ENCODE assay signal across 8 cellular contexts in genomic region chr15:44711356-44712107, GRCh38. TPM values are rescaled to one million over a fixed set of nuclear protein-coding genes. Genes with fewer than 3 reads are reported as not detected.
A peak's percentile ranks its signal among the peaks of the same experiment; 100 is the strongest.
DNase-seq lines count a peak whose midpoint lies in the region; FAIRE-seq and TF ChIP-seq lines count a peak whose summit lies in the region.

Gene B2M, plus strand, starts transcription at chr15:44711517. Its CDS starts 30 bp downstream, at chr15:44711547.

- H3K4me3 ChIP-seq in neutrophil (ENCODE audit: low read depth in 1 of 2, low read length in 1 of 2), result peak within 1 kb of the TSS; percentile 100

- peaks cover 51% of the 10 kb centered on the region for H3K36me3 ChIP-seq in neutrophil

- POLR2A ChIA-PET in HEK293T (lab: Yijun Ruan, JAX), result interaction anchor here (0.6 to 6.0 kb wide), 11 partner anchors 10 to 58 kb away, joined by 3 to 75 read pairs (median 4); partner anchors contain the start of genes SPG11 and TRIM69

- DNase-seq in GF-D8 (lab: John Stamatoyannopoulos, UW), result peak; percentile 83
- peak; percentile 88 for DNase-seq in HEK293T (ENCODE audit: extremely low spot score)
- DNase-seq in MV-4-11 (lab: John Stamatoyannopoulos, UW), result peak; percentile 97
- DNase-seq in SK-MEL-5 (ENCODE audit: low read depth, low spot score), result peak; percentile 96
- DNase-seq in activated naive CD4-positive, alpha-beta T cell treated with Interleukin-2 at 50 U/mL for 16 hours, result peak; percentile 95
- peak; percentile 77 to 90 for DNase-seq in frontal cortex (ENCODE audit: low spot score in 2 of 2)
- peak; percentile 72 to 98 (median 93) for DNase-seq in substantia nigra (lab: John Stamatoyannopoulos, UW)

- no peak for FAIRE-seq in frontal cortex (lab: Jason Lieb, UNC)

- H3K27me3 ChIP-seq in neutrophil, result no peaks in the 10 kb centered on the region

- no peak for TF ChIP-seq CTCF in neutrophil (IDR thresholded peaks at IDR 0.05)

- H3K27ac ChIP-seq in neutrophil (peak within 1 kb of the TSS; percentile 96), substantia nigra (ENCODE audit: low read depth, low read length, poor library complexity, severe bottlenecking) (peak within 1 kb of the TSS; percentile 98)

- H3K9me3 ChIP-seq in neutrophil, result no peaks in the 10 kb centered on the region

- CTCF ChIA-PET in HEK293T (lab: Yijun Ruan, JAX), result interaction anchor here (0.5 to 1.0 kb wide), 4 partner anchors 25 to 234 kb away, joined by 3 to 5 read pairs (median 3); partner anchors contain the start of genes SPG11 and TRIM69

- H3K4me1 ChIP-seq in neutrophil (ENCODE audit: control insufficient read depth in 1 of 2, insufficient read depth in 1 of 2, low read depth in 1 of 2, low read length in 1 of 2), result peaks cover 45% of the 10 kb centered on the region in 2 experiments

- in situ Hi-C loops in SK-MEL-5 (cut with HindIII; ENCODE audit: low pct_unique_long_range_greater_than_20kb, low sequenced_read_pairs), result no loop called here

TF ChIP-seq in HEK293T, 16 proteins besides CTCF, POLR2A, EP300 and RAD21:
- TF ChIP-seq ZNF384 (IDR thresholded peaks at IDR 0.05), result no peak
- peak; percentile 70 for TF ChIP-seq ELF4 (IDR thresholded peaks at IDR 0.05)
TF ChIP-seq in HEK293T: peak in this region for 1.

RNA-seq across cellular contexts. Expression of gene B2M, which starts in this region (rescaled TPM):
- 1,639 and 1,647 TPM in 2 replicates for total RNA-seq in SK-MEL-5 (2014; rRNA removed; shearing (Covaris generic))
- polyA plus RNA-seq in SK-MEL-5 (2015; cell fraction: cytosol; rRNA removed), result 2,107 and 2,382 TPM in 2 replicates
- polyA plus RNA-seq in SK-MEL-5 (2015; cell fraction: nucleus; rRNA removed), result 316 and 358 TPM in 2 replicates
- 295 TPM for total RNA-seq in frontal cortex

Comparison
In these comparisons a context has a peak if more than half of its experiments do, and no peak if none do; other contexts are left out.
1. Peak in every context shown above with its lines: DNase-seq, H3K4me3 ChIP-seq and H3K27ac ChIP-seq.